1 cellular context compared by ENCODE assay signal in genomic region chr22:35921777-35922176, GRCh38.
TF ChIP-seq lines count a peak whose summit lies in the region.

No MANE protein-coding gene starts in this region.

TF ChIP-seq in K562, 482 proteins besides CTCF, POLR2A, EP300 and RAD21 (continued from another document and continues in another):
- no peak for TF ChIP-seq ARID3A (IDR thresholded peaks at IDR 0.05; ENCODE audit: borderline replicate concordance, low read depth, low read length)
- no peak for TF ChIP-seq ZBED1 (IDR thresholded peaks at IDR 0.05)
- no peak for TF ChIP-seq PRDM10 (IDR thresholded peaks at IDR 0.05; ENCODE audit: partially characterized antibody)
- TF ChIP-seq FOS (IDR thresholded peaks at IDR 0.05; ENCODE audit: extremely low read depth, insufficient read length), result no peak
- no peak for TF ChIP-seq BCL6 (CRISPR knock-in tag; IDR thresholded peaks at IDR 0.05)
- no peak for TF ChIP-seq SNRNP70 (optimal IDR thresholded peaks at IDR 0.05; ENCODE audit: low read depth, low read length)
- 0 out of 2 replicates have a peak, but pooled peaks have one; percentile 29 for TF ChIP-seq HDGF (IDR thresholded peaks at IDR 0.05)
- TF ChIP-seq SPI1 (IDR thresholded peaks at IDR 0.05; ENCODE audit: borderline replicate concordance, low read depth, low read length), result peak; percentile 74
- TF ChIP-seq JUND (IDR thresholded peaks at IDR 0.05; ENCODE audit: borderline replicate concordance, low read depth, low read length), result peak; percentile 44; the same call in 1 of the 2 replicates
- TF ChIP-seq JUND (tag; IDR thresholded peaks at IDR 0.05; ENCODE audit: borderline replicate concordance, low read depth, low read length), result peak; percentile 57; the same call in 1 of the 3 replicates
- TF ChIP-seq NR4A1 (CRISPR knock-in tag; IDR thresholded peaks at IDR 0.05), result no peak
- no peak for TF ChIP-seq NR4A1 (tag; IDR thresholded peaks at IDR 0.05)
- no peak for TF ChIP-seq ZNF408 (CRISPR knock-in tag; IDR thresholded peaks at IDR 0.05; ENCODE audit: low read depth)
- no peak for TF ChIP-seq LARP7 (IDR thresholded peaks at IDR 0.05)
- no peak for TF ChIP-seq ZNF431 (CRISPR knock-in tag; IDR thresholded peaks at IDR 0.05)
- peak; percentile 64 for TF ChIP-seq FOSL1 (tag; conservative IDR thresholded peaks at IDR 0.05)
- no peak for TF ChIP-seq ZNF699 (CRISPR knock-in tag; IDR thresholded peaks at IDR 0.05; ENCODE audit: insufficient replicate concordance)
- TF ChIP-seq LCOR (CRISPR knock-in tag; IDR thresholded peaks at IDR 0.05), result no peak
- TF ChIP-seq ZC3H11A (IDR thresholded peaks at IDR 0.05; ENCODE audit: low read depth, low read length), result no peak
- TF ChIP-seq ATF3 (IDR thresholded peaks at IDR 0.05), result peak; percentile 36; the same call in 1 of the 2 replicates
- TF ChIP-seq ATF3 (CRISPR knock-in tag; conservative IDR thresholded peaks at IDR 0.05), result no peak
- no peak for TF ChIP-seq MYNN (IDR thresholded peaks at IDR 0.05)
- TF ChIP-seq MYNN (CRISPR knock-in tag; IDR thresholded peaks at IDR 0.05), result no peak
- TF ChIP-seq ZZZ3 (IDR thresholded peaks at IDR 0.05), result no peak
- no peak for TF ChIP-seq ZNF24 (IDR thresholded peaks at IDR 0.05)
- no peak for TF ChIP-seq NFATC3 (IDR thresholded peaks at IDR 0.05)
- no peak for TF ChIP-seq MCM2 (IDR thresholded peaks at IDR 0.05; ENCODE audit: low read depth)
- no peak for TF ChIP-seq CREB1 (IDR thresholded peaks at IDR 0.05)
- no peak for TF ChIP-seq CREB1 (CRISPR knock-in tag; IDR thresholded peaks at IDR 0.05)
- no peak for TF ChIP-seq MBD1 (CRISPR knock-in tag; IDR thresholded peaks at IDR 0.05)
- no peak for TF ChIP-seq SMARCE1 (IDR thresholded peaks at IDR 0.05)
- no peak for TF ChIP-seq FOXA3 (CRISPR knock-in tag; conservative IDR thresholded peaks at IDR 0.05 in 1 of 2, IDR thresholded peaks at IDR 0.05 in 1 of 2)
- 0 out of 2 replicates have a peak, but pooled peaks have one; percentile 69 for TF ChIP-seq ARID2 (IDR thresholded peaks at IDR 0.05)
- TF ChIP-seq GTF2B (IDR thresholded peaks at IDR 0.05; ENCODE audit: extremely low read depth, insufficient read length), result no peak
- TF ChIP-seq WHSC1 (IDR thresholded peaks at IDR 0.05; ENCODE audit: low read length), result no peak
- TF ChIP-seq ZFP36 (IDR thresholded peaks at IDR 0.05; ENCODE audit: low read depth, low read length, partially characterized antibody), result peak; percentile 72
- TF ChIP-seq SMC3 (conservative IDR thresholded peaks at IDR 0.05; ENCODE audit: insufficient read depth, low read depth, low read length), result peak; percentile 65
- TF ChIP-seq ELF4 (CRISPR knock-in tag; IDR thresholded peaks at IDR 0.05), result no peak
- TF ChIP-seq PHB2 (IDR thresholded peaks at IDR 0.05; ENCODE audit: low read depth), result no peak
- TF ChIP-seq HNRNPL (IDR thresholded peaks at IDR 0.05; ENCODE audit: low read depth, low read length), result no peak
- TF ChIP-seq FOXJ2 (tag; IDR thresholded peaks at IDR 0.05), result no peak
- TF ChIP-seq SMAD2 (IDR thresholded peaks at IDR 0.05; ENCODE audit: low read depth, low read length), result no peak
- TF ChIP-seq ZNF282 (CRISPR knock-in tag; IDR thresholded peaks at IDR 0.05), result no peak
- no peak for TF ChIP-seq E2F8 (IDR thresholded peaks at IDR 0.05; ENCODE audit: low read depth, partially characterized antibody)
- TF ChIP-seq TRIM25 (IDR thresholded peaks at IDR 0.05; ENCODE audit: borderline replicate concordance), result no peak
- peak in 1 of 2 experiments; percentile 51; a peak in 1 of 4 replicates for TF ChIP-seq SRF (CRISPR knock-in tag; IDR thresholded peaks at IDR 0.05)
- TF ChIP-seq TOE1 (IDR thresholded peaks at IDR 0.05; ENCODE audit: borderline replicate concordance), result no peak
- TF ChIP-seq TOE1 (CRISPR knock-in tag; IDR thresholded peaks at IDR 0.05; ENCODE audit: borderline replicate concordance, low read depth), result no peak
- TF ChIP-seq BCOR (IDR thresholded peaks at IDR 0.05), result no peak
- no peak for TF ChIP-seq SLC30A9 (CRISPR knock-in tag; IDR thresholded peaks at IDR 0.05)
- TF ChIP-seq NFXL1 (CRISPR knock-in tag; IDR thresholded peaks at IDR 0.05), result no peak
- no peak for TF ChIP-seq ETS1 (conservative IDR thresholded peaks at IDR 0.05; ENCODE audit: control insufficient read depth, low read depth, low read length)
- TF ChIP-seq DEAF1 (CRISPR knock-in tag; IDR thresholded peaks at IDR 0.05), result peak; percentile 78
- TF ChIP-seq MAZ (CRISPR knock-in tag; conservative IDR thresholded peaks at IDR 0.05 in 1 of 2, IDR thresholded peaks at IDR 0.05 in 1 of 2), result 0 out of 4 replicates have a peak, but pooled peaks have one; percentile 18 to 22
- TF ChIP-seq DPF2 (IDR thresholded peaks at IDR 0.05), result 0 out of 2 replicates have a peak, but pooled peaks have one; percentile 28
- TF ChIP-seq RBM34 (IDR thresholded peaks at IDR 0.05; ENCODE audit: borderline replicate concordance, insufficient read depth, low read length), result no peak
- TF ChIP-seq TCF7L2 (IDR thresholded peaks at IDR 0.05; ENCODE audit: low read depth, low read length), result no peak
- no peak for TF ChIP-seq ZNF12 (CRISPR knock-in tag; IDR thresholded peaks at IDR 0.05)
- TF ChIP-seq BMI1 (IDR thresholded peaks at IDR 0.05; ENCODE audit: low read length), result no peak
- no peak for TF ChIP-seq FOXA1 (IDR thresholded peaks at IDR 0.05; ENCODE audit: borderline replicate concordance)
